27 cellular contexts compared by ENCODE assay signal in the genomic region with DNA sequence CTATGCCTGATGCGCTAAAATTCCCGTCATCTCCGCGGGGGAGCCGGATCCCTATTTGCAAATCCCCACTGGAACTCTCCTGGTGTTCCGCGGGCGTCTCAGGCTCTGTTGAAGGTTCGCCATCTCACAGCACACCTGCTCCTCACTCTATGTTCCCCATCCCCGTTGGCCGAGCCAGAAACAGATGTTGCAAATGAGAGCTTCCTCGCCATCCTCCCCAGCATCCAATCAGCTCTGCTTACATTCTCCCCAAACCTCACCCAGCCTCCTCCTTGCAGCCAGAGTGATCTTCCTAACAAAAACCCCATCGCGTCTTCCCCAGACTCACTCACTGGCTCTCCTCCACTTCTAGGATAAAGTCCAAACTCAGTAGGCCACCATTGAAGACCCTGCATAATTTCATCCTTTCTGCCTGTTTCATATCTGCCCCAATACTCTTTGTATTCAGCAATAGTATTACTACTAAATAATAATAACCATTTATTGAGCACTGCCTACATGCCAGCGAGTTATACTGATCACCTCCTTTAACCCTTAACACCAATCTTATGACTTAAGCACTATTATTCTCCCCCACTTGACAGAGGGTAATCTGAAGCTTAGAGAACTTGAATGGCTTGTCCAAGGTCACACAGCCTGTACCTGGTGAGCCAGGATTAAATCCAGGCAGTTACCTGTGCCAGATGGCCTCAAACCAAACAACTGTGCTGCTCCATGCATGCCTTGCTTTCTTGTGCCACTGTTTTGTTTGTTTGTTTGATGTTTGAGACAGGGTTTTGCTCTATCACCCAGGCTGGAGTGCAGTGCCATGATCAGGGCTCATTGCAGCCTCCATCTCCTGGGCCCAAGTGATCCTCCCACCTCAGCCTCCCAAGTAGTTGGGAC. TPM values are rescaled to one million over a fixed set of nuclear protein-coding genes. Genes with fewer than 3 reads are reported as not detected.
DNase-seq lines count a peak whose midpoint lies in the region; ATAC-seq and TF ChIP-seq lines count a peak whose summit lies in the region.
"Had no signal": no experiment of that assay in that cellular context is flagged by ENCODE, and none has a peak within 500 bp of the region (broad histone marks: within the 10 kb centered on the region; RNA-seq: fewer than 3 reads in every experiment).

No MANE protein-coding gene starts in this region.

- H3K27me3 Mint-ChIP-seq in brain (peaks cover 4% of the 10 kb centered on the region), nephron progenitor cell (ENCODE audit: low read depth, poor library complexity) (peaks cover 19% of the 10 kb centered on the region)
- H3K27me3 Mint-ChIP-seq: activated naive CD4-positive, alpha-beta T cell treated with anti-CD3 and anti-CD28 coated beads, Interleukin-2, amount 50 U/mL, for 24 hours had no signal

- H3K4me3 ChIP-seq in right cardiac atrium (ENCODE audit: low read length), result no peak overlapping the region
- H3K4me3 ChIP-seq: BLaER1, skin epidermis, suprapubic skin, upper lobe of left lung had no signal

- H3K4me1 ChIP-seq in right cardiac atrium (ENCODE audit: control insufficient read depth, insufficient read depth, low read length), result peaks cover 7% of the 10 kb centered on the region

- H3K9me3 Mint-ChIP-seq in brain (peaks cover 0 to 6% (median 0%) of the 10 kb centered on the region in 5 experiments), nephron progenitor cell (no peaks in the 10 kb centered on the region)
- H3K9me3 Mint-ChIP-seq: activated CD8-positive, alpha-beta T cell treated with anti-CD3 and anti-CD28 coated beads for 36 hours; activated naive CD4-positive, alpha-beta T cell treated with anti-CD3 and anti-CD28 coated beads, Interleukin-2, amount 50 U/mL, for 24 hours; activated T-helper 17 cell treated with anti-CD3 and anti-CD28 coated beads, Interleukin-2, amount 50 U/mL, for 72 hours; IgD-negative memory B cell had no signal

- H3K36me3 Mint-ChIP-seq in brain (no peaks in the 10 kb centered on the region), nephron progenitor cell (ENCODE audit: low read depth) (no peaks in the 10 kb centered on the region)
- H3K36me3 Mint-ChIP-seq: activated naive CD4-positive, alpha-beta T cell treated with anti-CD3 and anti-CD28 coated beads, Interleukin-2, amount 50 U/mL, for 24 hours; IgD-negative memory B cell had no signal

- ATAC-seq in right cardiac atrium (no peak), HG03135 (IDR thresholded peaks at IDR 0.05; ENCODE audit: unreplicated experiment) (no peak)
- ATAC-seq: activated CD8-positive, alpha-beta T cell treated with anti-CD3 and anti-CD28 coated beads for 36 hours; activated T-helper 17 cell treated with anti-CD3 and anti-CD28 coated beads, Interleukin-2, amount 50 U/mL, for 72 hours; left colon had no signal

- DNase-seq in right cardiac atrium (no peak), cardiac septum (ENCODE audit: low spot score) (no peak), nephron progenitor cell (no peak), HUDEP-2 (lab: John Stamatoyannopoulos, UW; ENCODE audit: unreplicated experiment in 76 of 76) (no peak)
- DNase-seq in stimulated activated CD4-positive, alpha-beta T cell treated with anti-CD3 and anti-CD28 coated beads, Interleukin-12 subunit alpha, Interleukin-12 subunit beta, amount 100 ng/mL, for 4 hours, result no peak
- DNase-seq: activated CD4-positive, alpha-beta T cell treated with anti-CD3 and anti-CD28 coated beads for 1 hour; activated CD8-positive, alpha-beta T cell treated with anti-CD3 and anti-CD28 coated beads for 36 hours; effector CD4-positive, alpha-beta T cell; hypothalamus; left colon; mesendoderm; NCI-H1092; NCI-H1930; NCI-H526 treated with DMSO at 0.1 percent for 48 hours; SHP77 treated with DMSO at 0.1 percent for 48 hours; stimulated activated naive CD4-positive, alpha-beta T cell; T-helper 2 cell; upper lobe of left lung had no signal

- H3K27me3 ChIP-seq in right cardiac atrium (ENCODE audit: control insufficient read depth, insufficient read depth), result no peaks in the 10 kb centered on the region
- H3K27me3 ChIP-seq: BLaER1, suprapubic skin, upper lobe of left lung had no signal

- WGBS in right cardiac atrium, result 73% methylated on average over 15 of the region's 15 CpGs

- H3K27ac ChIP-seq in right cardiac atrium (ENCODE audit: low read length), result peak overlapping the region; percentile 38
- H3K27ac ChIP-seq: BLaER1, epithelial cell of prostate, skin epidermis, suprapubic skin, upper lobe of left lung had no signal

- no peaks in the 10 kb centered on the region for H3K9me3 ChIP-seq in right cardiac atrium (ENCODE audit: control insufficient read depth, low read length)
- H3K9me3 ChIP-seq: BLaER1, suprapubic skin, upper lobe of left lung had no signal

- H3K4me3 Mint-ChIP-seq in brain, result no peak overlapping the region
- H3K4me3 Mint-ChIP-seq in nephron progenitor cell, result peak overlapping the region; percentile 2
- H3K4me3 Mint-ChIP-seq: activated CD8-positive, alpha-beta T cell treated with anti-CD3 and anti-CD28 coated beads for 36 hours; activated naive CD4-positive, alpha-beta T cell treated with anti-CD3 and anti-CD28 coated beads, Interleukin-2, amount 50 U/mL, for 24 hours; activated T-helper 17 cell treated with anti-CD3 and anti-CD28 coated beads, Interleukin-2, amount 50 U/mL, for 72 hours; IgD-negative memory B cell had no signal

- TF ChIP-seq CTCF in brain (conservative IDR thresholded peaks at IDR 0.05) (no peak), nephron progenitor cell (IDR thresholded peaks at IDR 0.05) (no peak)

- H3K4me1 Mint-ChIP-seq in brain, result peaks cover 41% of the 10 kb centered on the region
- peaks cover 56% of the 10 kb centered on the region for H3K4me1 Mint-ChIP-seq in nephron progenitor cell
- H3K4me1 Mint-ChIP-seq: activated naive CD4-positive, alpha-beta T cell treated with anti-CD3 and anti-CD28 coated beads, Interleukin-2, amount 50 U/mL, for 24 hours; activated T-helper 17 cell treated with anti-CD3 and anti-CD28 coated beads, Interleukin-2, amount 50 U/mL, for 72 hours; IgD-negative memory B cell had no signal

- intact Hi-C loops in right cardiac atrium (cut with DNase I) (no loop called here), cardiac septum (cut with DNase I) (no loop called here)

- H3K27ac Mint-ChIP-seq in brain (peak overlapping the region in 4 of 5 experiments; percentile 14 to 50 (median 46)), nephron progenitor cell (peak overlapping the region; percentile 40)
- H3K27ac Mint-ChIP-seq: activated CD8-positive, alpha-beta T cell treated with anti-CD3 and anti-CD28 coated beads for 36 hours; activated naive CD4-positive, alpha-beta T cell treated with anti-CD3 and anti-CD28 coated beads, Interleukin-2, amount 50 U/mL, for 24 hours; activated T-helper 17 cell treated with anti-CD3 and anti-CD28 coated beads, Interleukin-2, amount 50 U/mL, for 72 hours; IgD-negative memory B cell had no signal

RNA-seq across cellular contexts. Expression of a gene that starts 14.0 kb away (rescaled TPM):
- total RNA-seq in right cardiac atrium (100 to 1,000 TPM in 3 of 4 donors, 10 to 100 TPM in 1; 68.6 to 180 (median 126) TPM), cardiac septum (80.4 TPM)
- polyA plus RNA-seq in right cardiac atrium (161 TPM), brain (ENCODE audit: insufficient read depth, low read depth, low replicate concordance) (0.66 TPM)
- total RNA-seq: activated CD8-positive, alpha-beta T cell treated with anti-CD3 and anti-CD28 coated beads for 36 hours had no signal
- polyA plus RNA-seq: IgD-negative memory B cell had no signal

RNA-seq across cellular contexts. Expression of a gene that starts 59.0 kb away (rescaled TPM):
- total RNA-seq in right cardiac atrium, result 10 to 100 TPM; 15.9 to 77.5 (median 20.2) TPM
- polyA plus RNA-seq in right cardiac atrium, result 18.7 TPM
- 7.7 TPM for total RNA-seq in cardiac septum
- polyA plus RNA-seq in brain (ENCODE audit: insufficient read depth, low read depth, low replicate concordance), result 0.90 TPM
